In the genomic region with DNA sequence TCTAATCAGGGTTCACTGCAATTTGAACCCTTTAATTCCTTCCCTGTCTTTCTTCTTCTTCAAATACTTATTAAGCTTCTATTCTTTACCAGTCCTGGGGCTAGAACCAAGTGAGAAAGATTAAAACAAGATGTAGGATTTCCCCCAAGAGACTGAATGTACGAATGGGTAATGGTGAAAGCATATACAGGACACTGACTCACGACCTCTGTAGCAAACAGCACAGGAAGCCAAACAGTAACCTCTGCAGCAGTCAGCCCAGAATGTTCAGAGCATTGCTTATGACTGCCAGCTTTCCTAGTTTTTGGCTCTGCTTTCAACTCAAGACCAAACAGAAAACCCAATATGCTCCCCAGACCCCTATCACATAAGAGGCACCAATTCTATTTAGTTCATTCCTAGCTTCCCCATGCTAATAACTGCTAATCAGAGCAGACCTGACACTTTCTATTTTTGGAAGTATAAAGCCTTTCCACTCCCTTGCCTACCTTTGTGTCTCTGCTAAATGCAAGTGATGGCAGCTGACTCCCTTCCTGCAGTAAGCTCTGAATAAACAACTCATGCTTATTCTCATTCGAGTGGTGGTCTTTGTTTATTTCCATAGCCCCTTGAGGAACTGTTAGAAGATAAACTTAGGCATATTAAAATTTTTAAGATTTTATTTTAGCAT, we compare ENCODE assay signal across 9 cellular contexts.
DNase-seq lines count a peak whose midpoint lies in the region; TF ChIP-seq lines count a peak whose summit lies in the region.
"Had no signal": no experiment of that assay in that cellular context is flagged by ENCODE, and none has a peak within 500 bp of the region (broad histone marks: within the 10 kb centered on the region; RNA-seq: fewer than 3 reads in every experiment).

No MANE protein-coding gene starts in this region.

- H2AFZ ChIP-seq in GM23248, result peak overlapping the region; percentile 8; the same call in 1 of the 2 replicates

- peak overlapping the region; percentile 46 for H3K4me2 ChIP-seq in GM23248 (ENCODE audit: unreplicated experiment)

- DNase-seq in GM23248, result peak; percentile 90
- peak; percentile 26 for DNase-seq in NCI-H774 (lab: John Stamatoyannopoulos, UW)
- DNase-seq in fibroblast of gingiva (ENCODE audit: low read depth), result peak; percentile 92
- peak; percentile 55 for DNase-seq in non-pigmented ciliary epithelial cell (ENCODE audit: low read depth)
- no peak for DNase-seq in NCI-H1694 (lab: John Stamatoyannopoulos, UW)
- no peak for DNase-seq in progenitor cell of endocrine pancreas (ENCODE audit: low spot score, unreplicated experiment)
- DNase-seq in endodermal cell, result no peak
- DNase-seq: spleen had no signal

- H3K4me1 Mint-ChIP-seq in progenitor cell of endocrine pancreas (ENCODE audit: low read depth) (peaks cover 9% of the 10 kb centered on the region), endodermal cell (peaks cover 17% of the 10 kb centered on the region)

- H3K4me1 ChIP-seq in GM23248 (ENCODE audit: insufficient read depth) (peaks cover 17% of the 10 kb centered on the region), endodermal cell (ENCODE audit: control insufficient read depth, insufficient read depth, low read length) (no peaks in the 10 kb centered on the region)
- H3K4me1 ChIP-seq: spleen had no signal

- peaks cover 17% of the 10 kb centered on the region for H3F3A ChIP-seq in GM23248 (ENCODE audit: insufficient read depth)

- H3K9me3 Mint-ChIP-seq in progenitor cell of endocrine pancreas (ENCODE audit: low read depth) (peaks cover 6% of the 10 kb centered on the region), endodermal cell (peaks cover 12% of the 10 kb centered on the region)

- H3K36me3 ChIP-seq in GM23248 (ENCODE audit: low read depth) (no peaks in the 10 kb centered on the region), endodermal cell (ENCODE audit: control insufficient read depth, insufficient read depth, low read length) (no peaks in the 10 kb centered on the region)
- H3K36me3 ChIP-seq: SJSA1, spleen had no signal

- H3K27ac Mint-ChIP-seq in progenitor cell of endocrine pancreas, result no peak overlapping the region
- no peak overlapping the region for H3K27ac Mint-ChIP-seq in endodermal cell

- 2 to 5% methylated on average over 3 of the region's 3 CpGs for WGBS in GM23248 (ENCODE audit: low coverage in 1 of 2, low lambda C conversion rate in 2 of 2, missing lambda C conversion rate in 2 of 2), 2 experiments
- WGBS in endodermal cell (ENCODE audit: insufficient coverage in 1 of 2, insufficient read length in 1 of 2), 2 experiments, result 61% methylated on average over 3 of the region's 3 CpGs; no CpG with 5 or more reads in 1 of the 2 experiments

- in situ Hi-C loops in GM23248 (cut with MboI), result no loop called here

- H3K27me3 ChIP-seq in GM23248 (replicated peaks; ENCODE audit: insufficient read depth) (no peaks in the 10 kb centered on the region), endodermal cell (ENCODE audit: control insufficient read depth, insufficient read depth, low read length, poor library complexity, severe bottlenecking) (no peaks in the 10 kb centered on the region)
- H3K27me3 ChIP-seq: SJSA1, spleen had no signal

- H3K9me2 ChIP-seq in GM23248 (ENCODE audit: insufficient read depth), result no peaks in the 10 kb centered on the region

- no peaks in the 10 kb centered on the region for H3K36me3 Mint-ChIP-seq in progenitor cell of endocrine pancreas (ENCODE audit: insufficient read depth)
- peaks cover 4% of the 10 kb centered on the region for H3K36me3 Mint-ChIP-seq in endodermal cell (ENCODE audit: low read depth)

- H4K20me1 ChIP-seq in GM23248 (ENCODE audit: insufficient read depth), result no peaks in the 10 kb centered on the region

- H3K27ac ChIP-seq in GM23248, result peak overlapping the region; percentile 23; the same call in 1 of the 2 replicates
- no peak overlapping the region for H3K27ac ChIP-seq in endodermal cell (ENCODE audit: low read depth, low read length)
- H3K27ac ChIP-seq: SJSA1, spleen had no signal

- no peak overlapping the region for H3K4me3 Mint-ChIP-seq in progenitor cell of endocrine pancreas (ENCODE audit: low read depth)
- H3K4me3 Mint-ChIP-seq in endodermal cell, result no peak overlapping the region

- H3K4me3 ChIP-seq in GM23248, result no peak overlapping the region
- H3K4me3 ChIP-seq in endodermal cell (ENCODE audit: low read length), result no peak overlapping the region
- H3K4me3 ChIP-seq: SJSA1, spleen had no signal

- no peak for TF ChIP-seq CTCF in progenitor cell of endocrine pancreas (IDR thresholded peaks at IDR 0.05; ENCODE audit: unreplicated experiment)
- no peak for TF ChIP-seq CTCF in endodermal cell (conservative IDR thresholded peaks at IDR 0.05)

- H3K27me3 Mint-ChIP-seq in progenitor cell of endocrine pancreas (no peaks in the 10 kb centered on the region), endodermal cell (ENCODE audit: insufficient read depth) (no peaks in the 10 kb centered on the region)

- no peaks in the 10 kb centered on the region for H3K79me2 ChIP-seq in GM23248 (ENCODE audit: insufficient read depth)

- H3K9me3 ChIP-seq in GM23248 (ENCODE audit: low read depth) (no peaks in the 10 kb centered on the region), endodermal cell (ENCODE audit: control insufficient read depth, low read length) (peaks cover 8% of the 10 kb centered on the region)
- H3K9me3 ChIP-seq: SJSA1, spleen had no signal

- H3K9ac ChIP-seq in GM23248, result no peak overlapping the region
- H3K9ac ChIP-seq in endodermal cell (ENCODE audit: extremely low read depth, low read length, poor library complexity, severe bottlenecking), result no peak overlapping the region

Comparison
In these comparisons a context has a peak if more than half of its experiments do, and no peak if none do; other contexts are left out.
1. DNase-seq: peak in GM23248 (single experiment), NCI-H774 (single experiment), fibroblast of gingiva (single experiment) and non-pigmented ciliary epithelial cell (single experiment); none in NCI-H1694 (single experiment), progenitor cell of endocrine pancreas (single experiment) and endodermal cell (single experiment).